ENCODE assay signal across 13 cellular contexts in the genomic region with DNA sequence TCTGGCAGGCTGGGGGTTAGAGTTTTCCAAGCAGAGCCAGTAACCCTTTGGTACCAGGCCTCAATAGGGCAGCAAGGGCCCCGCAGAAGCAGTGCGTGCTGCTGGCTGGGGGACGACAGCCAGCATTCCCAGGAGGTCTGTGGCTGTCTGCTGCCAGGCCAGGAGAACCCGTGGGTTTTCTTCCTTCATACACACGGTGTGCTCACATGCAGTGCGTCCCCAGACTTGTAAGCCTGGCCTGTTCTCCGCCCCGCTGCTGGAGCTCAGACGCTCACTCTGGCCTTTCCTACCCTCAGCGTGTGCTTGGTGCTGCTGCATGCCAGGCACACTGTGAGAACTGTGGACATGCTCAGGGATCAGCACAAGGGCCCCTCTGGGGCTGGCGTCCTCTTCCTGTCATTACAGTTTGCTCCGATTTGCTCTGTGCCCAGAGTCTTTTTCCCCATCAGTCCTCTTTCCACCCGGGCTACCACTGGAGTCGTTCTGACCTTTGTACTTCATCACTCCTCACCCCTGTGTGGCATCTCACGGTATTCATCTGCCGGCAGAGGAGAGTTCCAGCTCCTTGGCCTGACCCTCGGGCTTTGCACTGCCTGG.
DNase-seq lines count a peak whose midpoint lies in the region; ATAC-seq and TF ChIP-seq lines count a peak whose summit lies in the region.
"Had no signal": no experiment of that assay in that cellular context is flagged by ENCODE, and none has a peak within 500 bp of the region (broad histone marks: within the 10 kb centered on the region; RNA-seq: fewer than 3 reads in every experiment).

No MANE protein-coding gene starts in this region.

- H3K36me3 Mint-ChIP-seq in CD4-positive, CD25-positive, alpha-beta regulatory T cell = peaks cover 11% of the 10 kb centered on the region

- H3K4me3 Mint-ChIP-seq in CD4-positive, CD25-positive, alpha-beta regulatory T cell = peak overlapping the region in 2 of 4 donors; percentile 38 to 52

- H3K4me1 Mint-ChIP-seq in CD4-positive, CD25-positive, alpha-beta regulatory T cell = peaks cover 0 to 74% (median 29%) of the 10 kb centered on the region in 4 donors

- no peak for ATAC-seq in CD4-positive, CD25-positive, alpha-beta regulatory T cell (ENCODE audit: low read depth in 2 of 2)
- no peak for ATAC-seq in HG02884 (IDR thresholded peaks at IDR 0.05; ENCODE audit: unreplicated experiment)
- ATAC-seq: Panc1 had no signal

- no peak for DNase-seq in CD4-positive, CD25-positive, alpha-beta regulatory T cell
- DNase-seq in HT-29 (ENCODE audit: low spot score) (peak; percentile 53), retina (peak; percentile 60), iPS-NIHi7 (ENCODE audit: extremely low spot score) (no peak), WERI-Rb-1 (no peak)
- no peak for DNase-seq in effector memory CD4-positive, alpha-beta T cell
- DNase-seq: cerebellar nuclear complex, GF-D8, mesenchymal stem cell, NCI-H2081, small intestine had no signal

- H3K9me3 Mint-ChIP-seq in CD4-positive, CD25-positive, alpha-beta regulatory T cell = no peaks in the 10 kb centered on the region

- no peak for TF ChIP-seq CTCF in WERI-Rb-1 (IDR thresholded peaks at IDR 0.05; ENCODE audit: low read depth, low read length)

- H3K27ac Mint-ChIP-seq in CD4-positive, CD25-positive, alpha-beta regulatory T cell = peak overlapping the region; percentile 76 to 85 (median 81)

- peak overlapping the region; percentile 69 for H3K27ac ChIP-seq in CD4-positive, CD25-positive, alpha-beta regulatory T cell (ENCODE audit: insufficient read depth, low read length, poor library complexity, severe bottlenecking)
- H3K27ac ChIP-seq in effector memory CD4-positive, alpha-beta T cell (ENCODE audit: insufficient read depth, low read length, poor library complexity, severe bottlenecking) = peak overlapping the region; percentile 35
- no peak overlapping the region for H3K27ac ChIP-seq in WERI-Rb-1

- peaks cover 44% of the 10 kb centered on the region for H3K4me1 ChIP-seq in CD4-positive, CD25-positive, alpha-beta regulatory T cell (ENCODE audit: control insufficient read depth, insufficient read depth, low read length, poor library complexity, severe bottlenecking)
- H3K4me1 ChIP-seq in effector memory CD4-positive, alpha-beta T cell (ENCODE audit: control insufficient read depth, insufficient read depth, low read length, poor library complexity, severe bottlenecking) = peaks cover 27% of the 10 kb centered on the region

- no peaks in the 10 kb centered on the region for H3K9me3 ChIP-seq in CD4-positive, CD25-positive, alpha-beta regulatory T cell (ENCODE audit: control insufficient read depth in 2 of 2, low read length in 2 of 2)
- H3K9me3 ChIP-seq in effector memory CD4-positive, alpha-beta T cell (ENCODE audit: control insufficient read depth, low read length) = no peaks in the 10 kb centered on the region
- no peaks in the 10 kb centered on the region for H3K9me3 ChIP-seq in WERI-Rb-1 (ENCODE audit: severe bottlenecking)

- no peak overlapping the region for H3K4me3 ChIP-seq in CD4-positive, CD25-positive, alpha-beta regulatory T cell (ENCODE audit: low read depth, low read length)
- H3K4me3 ChIP-seq in effector memory CD4-positive, alpha-beta T cell (ENCODE audit: insufficient read depth, low read depth, low read length, poor library complexity, severe bottlenecking) = no peak overlapping the region
- H3K4me3 ChIP-seq in WERI-Rb-1 (ENCODE audit: low read depth, low read length) = no peak overlapping the region

- H3K27me3 ChIP-seq in CD4-positive, CD25-positive, alpha-beta regulatory T cell (ENCODE audit: control insufficient read depth, insufficient read depth, low read length) = no peaks in the 10 kb centered on the region
- H3K27me3 ChIP-seq in effector memory CD4-positive, alpha-beta T cell (replicated peaks; ENCODE audit: control insufficient read depth, insufficient read depth, low read length, poor library complexity, severe bottlenecking) = no peaks in the 10 kb centered on the region
- no peaks in the 10 kb centered on the region for H3K27me3 ChIP-seq in WERI-Rb-1 (ENCODE audit: insufficient read depth, low read depth, severe bottlenecking)

- H3K27me3 Mint-ChIP-seq in CD4-positive, CD25-positive, alpha-beta regulatory T cell = no peaks in the 10 kb centered on the region

- H3K36me3 ChIP-seq in CD4-positive, CD25-positive, alpha-beta regulatory T cell (ENCODE audit: control insufficient read depth, insufficient read depth, low read length) = peaks cover 5% of the 10 kb centered on the region
- H3K36me3 ChIP-seq in effector memory CD4-positive, alpha-beta T cell (ENCODE audit: control insufficient read depth, insufficient read depth, low read length) = peaks cover 6% of the 10 kb centered on the region
- H3K36me3 ChIP-seq in WERI-Rb-1 = no peaks in the 10 kb centered on the region; the same call in 1 of the 2 replicates

Comparison
In these comparisons a context has a peak if more than half of its experiments do, and no peak if none do; other contexts are left out.
1. DNase-seq: peak in HT-29 (single experiment) and retina (single experiment); none in CD4-positive, CD25-positive, alpha-beta regulatory T cell (0 of 3), effector memory CD4-positive, alpha-beta T cell (0 of 3), iPS-NIHi7 (single experiment) and WERI-Rb-1 (single experiment).